In genomic region chr9:9222730-9223129, GRCh38 we compare ENCODE assay signal across 7 cellular contexts.
"Had no signal": no experiment of that assay in that cellular context is flagged by ENCODE, and none has a peak within 500 bp of the region (broad histone marks: within the 10 kb centered on the region; RNA-seq: fewer than 3 reads in every experiment).

No MANE protein-coding gene starts in this region.

- H3K4me3 Mint-ChIP-seq: IgD-negative memory B cell had no signal

- H3K27me3 Mint-ChIP-seq: IgD-negative memory B cell had no signal

- H3K36me3 Mint-ChIP-seq: IgD-negative memory B cell had no signal

- H3K27ac Mint-ChIP-seq: IgD-negative memory B cell had no signal

- H3K9ac ChIP-seq: KMS-11 had no signal

- H3K4me1 Mint-ChIP-seq: IgD-negative memory B cell had no signal

- H3K9me3 Mint-ChIP-seq: IgD-negative memory B cell had no signal

- H3K27ac ChIP-seq: HL-60, KMS-11 had no signal

- DNase-seq: KBM-7, KG1 had no signal

- FAIRE-seq: HTR-8/SVneo, K562 had no signal

- H3K4me3 ChIP-seq: K562 had no signal

- ATAC-seq: K562 had no signal

- H3K4me2 ChIP-seq: KMS-11 had no signal
